In genomic region chr16:20741555-20742285, GRCh38 we compare ENCODE assay signal across 1 cellular context.
TF ChIP-seq lines count a peak whose summit lies in the region.

THUMPD1 (minus strand) TSS chr16:20741818; CDS start chr16:20741739, 79 bp downstream.

TF ChIP-seq in HepG2, 621 proteins besides CTCF, POLR2A, EP300 and RAD21 (continued from another document and continues in another):
- TF ChIP-seq, protein P1, sequence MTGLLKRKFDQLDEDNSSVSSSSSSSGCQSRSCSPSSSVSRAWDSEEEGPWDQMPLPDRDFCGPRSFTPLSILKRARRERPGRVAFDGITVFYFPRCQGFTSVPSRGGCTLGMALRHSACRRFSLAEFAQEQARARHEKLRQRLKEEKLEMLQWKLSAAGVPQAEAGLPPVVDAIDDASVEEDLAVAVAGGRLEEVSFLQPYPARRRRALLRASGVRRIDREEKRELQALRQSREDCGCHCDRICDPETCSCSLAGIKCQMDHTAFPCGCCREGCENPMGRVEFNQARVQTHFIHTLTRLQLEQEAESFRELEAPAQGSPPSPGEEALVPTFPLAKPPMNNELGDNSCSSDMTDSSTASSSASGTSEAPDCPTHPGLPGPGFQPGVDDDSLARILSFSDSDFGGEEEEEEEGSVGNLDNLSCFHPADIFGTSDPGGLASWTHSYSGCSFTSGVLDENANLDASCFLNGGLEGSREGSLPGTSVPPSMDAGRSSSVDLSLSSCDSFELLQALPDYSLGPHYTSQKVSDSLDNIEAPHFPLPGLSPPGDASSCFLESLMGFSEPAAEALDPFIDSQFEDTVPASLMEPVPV (CRISPR knock-in tag; IDR thresholded peaks at IDR 0.05), result peak; percentile 97; the same call in 1 of the 2 replicates
- TF ChIP-seq CBX2 (IDR thresholded peaks at IDR 0.05; ENCODE audit: low read depth, low read length), result no peak; the same call in 1 of the 2 replicates
- peak; percentile 86; the same call in 1 of the 2 replicates for TF ChIP-seq CBX2 (CRISPR knock-in tag; IDR thresholded peaks at IDR 0.05; ENCODE audit: low read depth)
- peak; percentile 49; the same call in 1 of the 2 replicates for TF ChIP-seq ZNF367 (CRISPR knock-in tag; IDR thresholded peaks at IDR 0.05; ENCODE audit: borderline replicate concordance)
- TF ChIP-seq CBFB (CRISPR knock-in tag; IDR thresholded peaks at IDR 0.05), result peak; percentile 93
- peak; percentile 65 for TF ChIP-seq PPARG (CRISPR knock-in tag; conservative IDR thresholded peaks at IDR 0.05)
- TF ChIP-seq ZNF431 (CRISPR knock-in tag; IDR thresholded peaks at IDR 0.05; ENCODE audit: borderline replicate concordance, low read depth), result peak; percentile 98
- TF ChIP-seq ZNF598 (CRISPR knock-in tag; IDR thresholded peaks at IDR 0.05; ENCODE audit: borderline replicate concordance), result no peak; the same call in 1 of the 2 replicates
- peak; percentile 99 for TF ChIP-seq AGO2 (optimal IDR thresholded peaks at IDR 0.05; ENCODE audit: low read depth, low read length)
- peak; percentile 98 for TF ChIP-seq CC2D1A (CRISPR knock-in tag; IDR thresholded peaks at IDR 0.05)
- TF ChIP-seq HNF1A (IDR thresholded peaks at IDR 0.05; ENCODE audit: low read depth), result peak; percentile 59; the same call in 1 of the 2 replicates
- peak; percentile 92 for TF ChIP-seq HNF1A (CRISPR knock-in tag; IDR thresholded peaks at IDR 0.05; ENCODE audit: borderline replicate concordance)
- peak; percentile 63; the same call in 1 of the 2 replicates for TF ChIP-seq ZNF678 (CRISPR knock-in tag; IDR thresholded peaks at IDR 0.05)
- peak; percentile 100 for TF ChIP-seq KDM2A (CRISPR knock-in tag; IDR thresholded peaks at IDR 0.05; ENCODE audit: borderline replicate concordance, low read depth)
- TF ChIP-seq, protein P2, sequence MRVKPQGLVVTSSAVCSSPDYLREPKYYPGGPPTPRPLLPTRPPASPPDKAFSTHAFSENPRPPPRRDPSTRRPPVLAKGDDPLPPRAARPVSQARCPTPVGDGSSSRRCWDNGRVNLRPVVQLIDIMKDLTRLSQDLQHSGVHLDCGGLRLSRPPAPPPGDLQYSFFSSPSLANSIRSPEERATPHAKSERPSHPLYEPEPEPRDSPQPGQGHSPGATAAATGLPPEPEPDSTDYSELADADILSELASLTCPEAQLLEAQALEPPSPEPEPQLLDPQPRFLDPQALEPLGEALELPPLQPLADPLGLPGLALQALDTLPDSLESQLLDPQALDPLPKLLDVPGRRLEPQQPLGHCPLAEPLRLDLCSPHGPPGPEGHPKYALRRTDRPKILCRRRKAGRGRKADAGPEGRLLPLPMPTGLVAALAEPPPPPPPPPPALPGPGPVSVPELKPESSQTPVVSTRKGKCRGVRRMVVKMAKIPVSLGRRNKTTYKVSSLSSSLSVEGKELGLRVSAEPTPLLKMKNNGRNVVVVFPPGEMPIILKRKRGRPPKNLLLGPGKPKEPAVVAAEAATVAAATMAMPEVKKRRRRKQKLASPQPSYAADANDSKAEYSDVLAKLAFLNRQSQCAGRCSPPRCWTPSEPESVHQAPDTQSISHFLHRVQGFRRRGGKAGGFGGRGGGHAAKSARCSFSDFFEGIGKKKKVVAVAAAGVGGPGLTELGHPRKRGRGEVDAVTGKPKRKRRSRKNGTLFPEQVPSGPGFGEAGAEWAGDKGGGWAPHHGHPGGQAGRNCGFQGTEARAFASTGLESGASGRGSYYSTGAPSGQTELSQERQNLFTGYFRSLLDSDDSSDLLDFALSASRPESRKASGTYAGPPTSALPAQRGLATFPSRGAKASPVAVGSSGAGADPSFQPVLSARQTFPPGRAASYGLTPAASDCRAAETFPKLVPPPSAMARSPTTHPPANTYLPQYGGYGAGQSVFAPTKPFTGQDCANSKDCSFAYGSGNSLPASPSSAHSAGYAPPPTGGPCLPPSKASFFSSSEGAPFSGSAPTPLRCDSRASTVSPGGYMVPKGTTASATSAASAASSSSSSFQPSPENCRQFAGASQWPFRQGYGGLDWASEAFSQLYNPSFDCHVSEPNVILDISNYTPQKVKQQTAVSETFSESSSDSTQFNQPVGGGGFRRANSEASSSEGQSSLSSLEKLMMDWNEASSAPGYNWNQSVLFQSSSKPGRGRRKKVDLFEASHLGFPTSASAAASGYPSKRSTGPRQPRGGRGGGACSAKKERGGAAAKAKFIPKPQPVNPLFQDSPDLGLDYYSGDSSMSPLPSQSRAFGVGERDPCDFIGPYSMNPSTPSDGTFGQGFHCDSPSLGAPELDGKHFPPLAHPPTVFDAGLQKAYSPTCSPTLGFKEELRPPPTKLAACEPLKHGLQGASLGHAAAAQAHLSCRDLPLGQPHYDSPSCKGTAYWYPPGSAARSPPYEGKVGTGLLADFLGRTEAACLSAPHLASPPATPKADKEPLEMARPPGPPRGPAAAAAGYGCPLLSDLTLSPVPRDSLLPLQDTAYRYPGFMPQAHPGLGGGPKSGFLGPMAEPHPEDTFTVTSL (CRISPR knock-in tag; IDR thresholded peaks at IDR 0.05; ENCODE audit: borderline replicate concordance), result no peak
- TF ChIP-seq GLI4 (CRISPR knock-in tag; IDR thresholded peaks at IDR 0.05; ENCODE audit: borderline replicate concordance), result no peak
- peak; percentile 88 for TF ChIP-seq KMT2A (CRISPR knock-in tag; IDR thresholded peaks at IDR 0.05)
- TF ChIP-seq NFATC3 (CRISPR knock-in tag; IDR thresholded peaks at IDR 0.05), result 0 out of 2 replicates have a peak, but pooled peaks have one; percentile 19
- no peak for TF ChIP-seq ZNF703 (CRISPR knock-in tag; IDR thresholded peaks at IDR 0.05; ENCODE audit: borderline replicate concordance)
- peak; percentile 93 for TF ChIP-seq FOXC1 (CRISPR knock-in tag; IDR thresholded peaks at IDR 0.05; ENCODE audit: borderline replicate concordance)
- TF ChIP-seq ARNTL (CRISPR knock-in tag; IDR thresholded peaks at IDR 0.05), result no peak
- TF ChIP-seq ZNF20 (CRISPR knock-in tag; IDR thresholded peaks at IDR 0.05), result 0 out of 2 replicates have a peak, but pooled peaks have one; percentile 92
- TF ChIP-seq CAMTA2 (CRISPR knock-in tag; IDR thresholded peaks at IDR 0.05; ENCODE audit: borderline replicate concordance), result peak; percentile 97
- TF ChIP-seq MTF2 (CRISPR knock-in tag; IDR thresholded peaks at IDR 0.05; ENCODE audit: borderline replicate concordance), result peak; percentile 95; the same call in 1 of the 2 replicates
- no peak for TF ChIP-seq ZNF660 (CRISPR knock-in tag; IDR thresholded peaks at IDR 0.05; ENCODE audit: borderline replicate concordance, low read depth)
- TF ChIP-seq POLR2G (IDR thresholded peaks at IDR 0.05; ENCODE audit: low read depth, low read length), result peak; percentile 94
- no peak for TF ChIP-seq DPF2 (CRISPR knock-in tag; IDR thresholded peaks at IDR 0.05; ENCODE audit: borderline replicate concordance, low read depth)
- TF ChIP-seq KIAA2018 (CRISPR knock-in tag; IDR thresholded peaks at IDR 0.05; ENCODE audit: borderline replicate concordance), result 0 out of 2 replicates have a peak, but pooled peaks have one; percentile 19
- TF ChIP-seq ZNF24 (IDR thresholded peaks at IDR 0.05), result peak; percentile 49; the same call in 1 of the 2 replicates
- TF ChIP-seq ZNF343 (CRISPR knock-in tag; IDR thresholded peaks at IDR 0.05), result 0 out of 2 replicates have a peak, but pooled peaks have one; percentile 10
- no peak; the same call in 1 of the 2 replicates for TF ChIP-seq ZNF83 (CRISPR knock-in tag; IDR thresholded peaks at IDR 0.05; ENCODE audit: borderline replicate concordance)
- TF ChIP-seq CREB1 (IDR thresholded peaks at IDR 0.05), result peak; percentile 99
- peak; percentile 99 for TF ChIP-seq CREB1 (CRISPR knock-in tag; IDR thresholded peaks at IDR 0.05)
- peak; percentile 43 for TF ChIP-seq RFX3 (CRISPR knock-in tag; IDR thresholded peaks at IDR 0.05)
- TF ChIP-seq, protein P3, sequence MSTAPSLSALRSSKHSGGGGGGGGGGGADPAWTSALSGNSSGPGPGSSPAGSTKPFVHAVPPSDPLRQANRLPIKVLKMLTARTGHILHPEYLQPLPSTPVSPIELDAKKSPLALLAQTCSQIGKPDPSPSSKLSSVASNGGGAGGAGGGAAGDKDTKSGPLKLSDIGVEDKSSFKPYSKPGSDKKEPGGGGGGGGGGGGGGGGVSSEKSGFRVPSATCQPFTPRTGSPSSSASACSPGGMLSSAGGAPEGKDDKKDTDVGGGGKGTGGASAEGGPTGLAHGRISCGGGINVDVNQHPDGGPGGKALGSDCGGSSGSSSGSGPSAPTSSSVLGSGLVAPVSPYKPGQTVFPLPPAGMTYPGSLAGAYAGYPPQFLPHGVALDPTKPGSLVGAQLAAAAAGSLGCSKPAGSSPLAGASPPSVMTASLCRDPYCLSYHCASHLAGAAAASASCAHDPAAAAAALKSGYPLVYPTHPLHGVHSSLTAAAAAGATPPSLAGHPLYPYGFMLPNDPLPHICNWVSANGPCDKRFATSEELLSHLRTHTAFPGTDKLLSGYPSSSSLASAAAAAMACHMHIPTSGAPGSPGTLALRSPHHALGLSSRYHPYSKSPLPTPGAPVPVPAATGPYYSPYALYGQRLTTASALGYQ (CRISPR knock-in tag; IDR thresholded peaks at IDR 0.05), result peak; percentile 76
- no peak for TF ChIP-seq RAD51 (IDR thresholded peaks at IDR 0.05; ENCODE audit: borderline replicate concordance)
- peak; percentile 96 for TF ChIP-seq DMAP1 (CRISPR knock-in tag; IDR thresholded peaks at IDR 0.05)
- peak; percentile 82; the same call in 1 of the 2 replicates for TF ChIP-seq FOXJ3 (CRISPR knock-in tag; IDR thresholded peaks at IDR 0.05; ENCODE audit: borderline replicate concordance)
- TF ChIP-seq ZNF263 (CRISPR knock-in tag; IDR thresholded peaks at IDR 0.05), result peak; percentile 87
- no peak for TF ChIP-seq PRPF4 (IDR thresholded peaks at IDR 0.05; ENCODE audit: low read depth, low read length, poor library complexity, severe bottlenecking)
- TF ChIP-seq ZIK1 (CRISPR knock-in tag; IDR thresholded peaks at IDR 0.05; ENCODE audit: borderline replicate concordance, low read depth), result peak; percentile 90; the same call in 1 of the 2 replicates
